Comparison of ENCODE assay signal across 1 cellular context in the genomic region with DNA sequence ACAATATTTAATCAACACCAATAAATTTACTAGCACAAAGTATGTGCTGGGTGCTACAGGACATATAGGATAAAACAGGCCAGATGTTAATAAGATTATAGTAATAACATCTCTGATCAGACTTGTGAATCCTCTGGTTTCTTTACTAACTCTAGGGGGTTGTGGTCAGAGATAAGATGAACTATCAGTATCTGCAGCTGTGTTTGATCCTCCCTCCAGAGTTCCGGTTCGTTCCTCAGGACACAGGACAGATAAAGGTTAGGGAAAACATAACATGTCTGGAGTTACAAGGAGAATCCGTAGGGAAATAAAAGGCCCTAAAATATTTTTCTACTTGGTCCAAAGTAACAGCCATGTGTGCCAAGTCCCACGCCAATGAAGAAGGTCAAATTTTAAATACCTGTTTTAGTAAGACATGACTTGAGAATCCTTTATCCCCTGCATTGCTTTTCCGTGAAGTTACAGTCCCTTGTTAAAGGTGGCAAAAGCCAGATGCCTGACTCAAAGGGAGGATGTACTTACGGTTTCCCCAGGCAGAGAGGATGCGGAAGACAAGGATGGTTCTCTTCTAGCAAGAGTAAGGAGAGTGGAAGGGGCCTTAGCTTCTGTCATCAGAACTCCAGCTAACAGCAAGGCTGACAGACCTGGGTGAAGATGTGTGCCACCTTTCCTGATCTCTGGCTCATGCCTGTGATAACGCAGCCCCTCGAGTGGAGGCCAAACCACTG.
A peak's percentile ranks its signal among the peaks of the same experiment; 100 is the strongest.
TF ChIP-seq lines count a peak whose summit lies in the region.

No MANE protein-coding gene starts in this region.

TF ChIP-seq in K562, 482 proteins besides CTCF, POLR2A, EP300 and RAD21 (continued from another document):
- TF ChIP-seq, protein P1, sequence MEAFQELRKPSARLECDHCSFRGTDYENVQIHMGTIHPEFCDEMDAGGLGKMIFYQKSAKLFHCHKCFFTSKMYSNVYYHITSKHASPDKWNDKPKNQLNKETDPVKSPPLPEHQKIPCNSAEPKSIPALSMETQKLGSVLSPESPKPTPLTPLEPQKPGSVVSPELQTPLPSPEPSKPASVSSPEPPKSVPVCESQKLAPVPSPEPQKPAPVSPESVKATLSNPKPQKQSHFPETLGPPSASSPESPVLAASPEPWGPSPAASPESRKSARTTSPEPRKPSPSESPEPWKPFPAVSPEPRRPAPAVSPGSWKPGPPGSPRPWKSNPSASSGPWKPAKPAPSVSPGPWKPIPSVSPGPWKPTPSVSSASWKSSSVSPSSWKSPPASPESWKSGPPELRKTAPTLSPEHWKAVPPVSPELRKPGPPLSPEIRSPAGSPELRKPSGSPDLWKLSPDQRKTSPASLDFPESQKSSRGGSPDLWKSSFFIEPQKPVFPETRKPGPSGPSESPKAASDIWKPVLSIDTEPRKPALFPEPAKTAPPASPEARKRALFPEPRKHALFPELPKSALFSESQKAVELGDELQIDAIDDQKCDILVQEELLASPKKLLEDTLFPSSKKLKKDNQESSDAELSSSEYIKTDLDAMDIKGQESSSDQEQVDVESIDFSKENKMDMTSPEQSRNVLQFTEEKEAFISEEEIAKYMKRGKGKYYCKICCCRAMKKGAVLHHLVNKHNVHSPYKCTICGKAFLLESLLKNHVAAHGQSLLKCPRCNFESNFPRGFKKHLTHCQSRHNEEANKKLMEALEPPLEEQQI (IDR thresholded peaks at IDR 0.05): 0 out of 2 replicates have a peak, but pooled peaks have one; percentile 12
- TF ChIP-seq SMARCE1 (IDR thresholded peaks at IDR 0.05) (peak; percentile 93), ARHGAP35 (IDR thresholded peaks at IDR 0.05; ENCODE audit: partially characterized antibody) (no peak), HIVEP1 (CRISPR knock-in tag; IDR thresholded peaks at IDR 0.05) (no peak), ZNF311 (CRISPR knock-in tag; IDR thresholded peaks at IDR 0.05) (no peak), SMAD4 (CRISPR knock-in tag; conservative IDR thresholded peaks at IDR 0.05) (peak; percentile 76; the same call in 1 of the 2 replicates), GATAD2B (IDR thresholded peaks at IDR 0.05; ENCODE audit: borderline replicate concordance) (no peak; the same call in 1 of the 2 replicates), GABPA (tag; conservative IDR thresholded peaks at IDR 0.05; ENCODE audit: low read depth) (peak; percentile 56), MTA3 (IDR thresholded peaks at IDR 0.05; ENCODE audit: borderline replicate concordance) (0 out of 2 replicates have a peak, but pooled peaks have one; percentile 45), HDAC2 (IDR thresholded peaks at IDR 0.05) (peak; percentile 63; the same call in 1 of the 2 replicates), ETV6 (IDR thresholded peaks at IDR 0.05; ENCODE audit: borderline replicate concordance in 1 of 2, low read depth in 2 of 2, low read length in 1 of 2) (peak in 1 of 2 experiments; percentile 55; a peak in 1 of 4 replicates), ETV6 (CRISPR knock-in tag; IDR thresholded peaks at IDR 0.05; ENCODE audit: borderline replicate concordance) (no peak), STAT5A (IDR thresholded peaks at IDR 0.05; ENCODE audit: borderline replicate concordance, low read length) (peak; percentile 76), WHSC1 (IDR thresholded peaks at IDR 0.05; ENCODE audit: low read length) (no peak), KAT2B (IDR thresholded peaks at IDR 0.05; ENCODE audit: low read depth, low read length) (no peak), NCOA6 (IDR thresholded peaks at IDR 0.05) (0 out of 2 replicates have a peak, but pooled peaks have one; percentile 2), CC2D1A (IDR thresholded peaks at IDR 0.05) (peak; percentile 47; the same call in 1 of the 2 replicates)
- TF ChIP-seq, protein P2, sequence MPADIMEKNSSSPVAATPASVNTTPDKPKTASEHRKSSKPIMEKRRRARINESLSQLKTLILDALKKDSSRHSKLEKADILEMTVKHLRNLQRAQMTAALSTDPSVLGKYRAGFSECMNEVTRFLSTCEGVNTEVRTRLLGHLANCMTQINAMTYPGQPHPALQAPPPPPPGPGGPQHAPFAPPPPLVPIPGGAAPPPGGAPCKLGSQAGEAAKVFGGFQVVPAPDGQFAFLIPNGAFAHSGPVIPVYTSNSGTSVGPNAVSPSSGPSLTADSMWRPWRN (IDR thresholded peaks at IDR 0.05; ENCODE audit: low read depth): 0 out of 2 replicates have a peak, but pooled peaks have one; percentile 62
- TF ChIP-seq, protein P3, sequence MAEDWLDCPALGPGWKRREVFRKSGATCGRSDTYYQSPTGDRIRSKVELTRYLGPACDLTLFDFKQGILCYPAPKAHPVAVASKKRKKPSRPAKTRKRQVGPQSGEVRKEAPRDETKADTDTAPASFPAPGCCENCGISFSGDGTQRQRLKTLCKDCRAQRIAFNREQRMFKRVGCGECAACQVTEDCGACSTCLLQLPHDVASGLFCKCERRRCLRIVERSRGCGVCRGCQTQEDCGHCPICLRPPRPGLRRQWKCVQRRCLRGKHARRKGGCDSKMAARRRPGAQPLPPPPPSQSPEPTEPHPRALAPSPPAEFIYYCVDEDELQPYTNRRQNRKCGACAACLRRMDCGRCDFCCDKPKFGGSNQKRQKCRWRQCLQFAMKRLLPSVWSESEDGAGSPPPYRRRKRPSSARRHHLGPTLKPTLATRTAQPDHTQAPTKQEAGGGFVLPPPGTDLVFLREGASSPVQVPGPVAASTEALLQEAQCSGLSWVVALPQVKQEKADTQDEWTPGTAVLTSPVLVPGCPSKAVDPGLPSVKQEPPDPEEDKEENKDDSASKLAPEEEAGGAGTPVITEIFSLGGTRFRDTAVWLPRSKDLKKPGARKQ (CRISPR knock-in tag; IDR thresholded peaks at IDR 0.05): no peak
- TF ChIP-seq, protein P4, sequence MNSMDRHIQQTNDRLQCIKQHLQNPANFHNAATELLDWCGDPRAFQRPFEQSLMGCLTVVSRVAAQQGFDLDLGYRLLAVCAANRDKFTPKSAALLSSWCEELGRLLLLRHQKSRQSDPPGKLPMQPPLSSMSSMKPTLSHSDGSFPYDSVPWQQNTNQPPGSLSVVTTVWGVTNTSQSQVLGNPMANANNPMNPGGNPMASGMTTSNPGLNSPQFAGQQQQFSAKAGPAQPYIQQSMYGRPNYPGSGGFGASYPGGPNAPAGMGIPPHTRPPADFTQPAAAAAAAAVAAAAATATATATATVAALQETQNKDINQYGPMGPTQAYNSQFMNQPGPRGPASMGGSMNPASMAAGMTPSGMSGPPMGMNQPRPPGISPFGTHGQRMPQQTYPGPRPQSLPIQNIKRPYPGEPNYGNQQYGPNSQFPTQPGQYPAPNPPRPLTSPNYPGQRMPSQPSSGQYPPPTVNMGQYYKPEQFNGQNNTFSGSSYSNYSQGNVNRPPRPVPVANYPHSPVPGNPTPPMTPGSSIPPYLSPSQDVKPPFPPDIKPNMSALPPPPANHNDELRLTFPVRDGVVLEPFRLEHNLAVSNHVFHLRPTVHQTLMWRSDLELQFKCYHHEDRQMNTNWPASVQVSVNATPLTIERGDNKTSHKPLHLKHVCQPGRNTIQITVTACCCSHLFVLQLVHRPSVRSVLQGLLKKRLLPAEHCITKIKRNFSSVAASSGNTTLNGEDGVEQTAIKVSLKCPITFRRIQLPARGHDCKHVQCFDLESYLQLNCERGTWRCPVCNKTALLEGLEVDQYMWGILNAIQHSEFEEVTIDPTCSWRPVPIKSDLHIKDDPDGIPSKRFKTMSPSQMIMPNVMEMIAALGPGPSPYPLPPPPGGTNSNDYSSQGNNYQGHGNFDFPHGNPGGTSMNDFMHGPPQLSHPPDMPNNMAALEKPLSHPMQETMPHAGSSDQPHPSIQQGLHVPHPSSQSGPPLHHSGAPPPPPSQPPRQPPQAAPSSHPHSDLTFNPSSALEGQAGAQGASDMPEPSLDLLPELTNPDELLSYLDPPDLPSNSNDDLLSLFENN (IDR thresholded peaks at IDR 0.05; ENCODE audit: low read depth in 2 of 2, low read length in 2 of 2): peak in 1 of 2 experiments; percentile 86; a peak in 2 of 4 replicates
